ENCODE assay signal across 9 cellular contexts in the genomic region with DNA sequence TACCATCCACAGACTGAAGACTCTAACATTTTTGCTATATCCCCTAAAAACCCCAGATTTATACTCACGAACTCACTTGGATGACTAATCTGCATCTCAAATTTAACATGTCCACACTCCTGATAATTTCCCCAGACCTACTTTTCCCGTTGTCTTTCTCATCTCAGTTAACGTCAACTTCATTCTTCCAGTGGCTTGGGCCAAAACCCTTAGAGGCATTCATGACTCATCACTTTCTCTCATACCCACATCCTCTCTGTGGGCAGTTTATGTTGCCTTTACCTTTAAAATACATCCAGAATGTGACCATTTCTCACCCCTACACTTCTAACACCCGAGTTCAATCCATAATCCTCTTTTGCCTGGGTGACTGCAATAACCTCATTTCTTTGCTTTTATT.
DNase-seq lines count a peak whose midpoint lies in the region; ATAC-seq, FAIRE-seq and TF ChIP-seq lines count a peak whose summit lies in the region.
"Had no signal": no experiment of that assay in that cellular context is flagged by ENCODE, and none has a peak within 500 bp of the region (broad histone marks: within the 10 kb centered on the region; RNA-seq: fewer than 3 reads in every experiment).

No MANE protein-coding gene starts in this region.

- intact Hi-C loops in PC-9 (cut with micrococcal nuclease; ENCODE audit: unreplicated experiment) (loop anchor here (5.0 kb wide), 1 partner anchor 94 kb away; a partner anchor contains a TSS), kidney (cut with DNase I) (no loop called here)

- FAIRE-seq in kidney (lab: Jason Lieb, UNC) = no peak

- H3K4me2 ChIP-seq in PC-9 = peak overlapping the region; percentile 12; the same call in 1 of the 2 replicates

- peak overlapping the region; percentile 61; the same call in 1 of the 2 replicates for H2AFZ ChIP-seq in PC-9

- H3K9ac ChIP-seq in kidney (ENCODE audit: low read length in 2 of 2) = no peak overlapping the region

- H3K9me3 ChIP-seq in PC-9 (ENCODE audit: insufficient read depth, low read depth) = peaks cover 4% of the 10 kb centered on the region; the same call in 1 of the 2 replicates
- no peaks in the 10 kb centered on the region for H3K9me3 ChIP-seq in kidney (ENCODE audit: control insufficient read depth in 1 of 2, low read length in 2 of 2)

- H3K27me3 ChIP-seq in PC-9 (ENCODE audit: insufficient read depth, low read depth) = no peaks in the 10 kb centered on the region
- H3K27me3 ChIP-seq: cardiac muscle cell had no signal

- H3K9me2 ChIP-seq in PC-9 (ENCODE audit: insufficient read depth) = no peaks in the 10 kb centered on the region

- no peaks in the 10 kb centered on the region for H3K79me2 ChIP-seq in PC-9 (ENCODE audit: low read depth)

- POLR2A ChIA-PET in PC-9 (lab: Charles Lee; ENCODE audit: unreplicated experiment) = no interaction called here

- no peak for TF ChIP-seq CTCF in PC-9 (conservative IDR thresholded peaks at IDR 0.05)
- TF ChIP-seq CTCF in kidney (IDR thresholded peaks at IDR 0.05; ENCODE audit: borderline replicate concordance, extremely low read depth, insufficient read depth) = no peak

- H3K27ac ChIP-seq in PC-9 (peak overlapping the region; percentile 6; the same call in 1 of the 2 replicates), kidney (ENCODE audit: low read depth in 2 of 2, low read length in 2 of 2) (no peak overlapping the region)
- H3K27ac ChIP-seq: cardiac muscle cell had no signal

- H3K36me3 ChIP-seq in PC-9 (ENCODE audit: low read depth) (no peaks in the 10 kb centered on the region), kidney (ENCODE audit: control insufficient read depth in 1 of 2, insufficient read depth in 2 of 2, low read length in 2 of 2) (no peaks in the 10 kb centered on the region)
- H3K36me3 ChIP-seq: cardiac muscle cell had no signal

- H3K4me3 ChIP-seq in PC-9 (no peak overlapping the region), kidney (ENCODE audit: low read length in 2 of 2) (no peak overlapping the region)
- H3K4me3 ChIP-seq: cardiac muscle cell had no signal

- no TSS peak for BruUV-seq in PC-9 (replicated peaks; lab: Mats Ljungman, UMichigan)

- peaks cover 12% of the 10 kb centered on the region; the same call in 1 of the 2 replicates for H3F3A ChIP-seq in PC-9 (ENCODE audit: insufficient read depth, low read depth)

- DNase-seq in PC-9 (peak; percentile 43 to 62), foreskin melanocyte (peak; percentile 80), kidney (no peak), iPS-NIHi7 (ENCODE audit: extremely low spot score) (no peak)
- DNase-seq in stimulated activated CD4-positive, alpha-beta T cell treated with anti-CD3 and anti-CD28 coated beads, Interleukin-4, amount 100 ng/mL, for 24 hours = no peak
- DNase-seq in activated CD4-positive, CD25-positive, alpha-beta regulatory T cell treated with anti-CD3 and anti-CD28 coated beads, Interleukin-2, amount 50 U/mL, for 72 hours = no peak

- CTCF ChIA-PET in PC-9 (lab: Charles Lee) = no interaction called here

- H3K4me1 ChIP-seq in PC-9 (replicated peaks; ENCODE audit: insufficient read depth) (peaks cover 14% of the 10 kb centered on the region), kidney (ENCODE audit: control insufficient read depth in 1 of 2, insufficient read depth in 1 of 2, low read depth in 1 of 2, low read length in 2 of 2) (no peaks in the 10 kb centered on the region)

- peak; percentile 76 for ATAC-seq in GM18502 (IDR thresholded peaks at IDR 0.05; ENCODE audit: poor library complexity, unreplicated experiment)
- ATAC-seq in HG02973 (IDR thresholded peaks at IDR 0.05; ENCODE audit: unreplicated experiment) = peak; percentile 65

- no peaks in the 10 kb centered on the region for H4K20me1 ChIP-seq in PC-9 (ENCODE audit: insufficient read depth)

Comparison
In these comparisons a context has a peak if more than half of its experiments do, and no peak if none do; other contexts are left out.
1. DNase-seq: peak in PC-9 (2 of 2) and foreskin melanocyte (single experiment); none in stimulated activated CD4-positive, alpha-beta T cell treated with anti-CD3 and anti-CD28 coated beads, Interleukin-4, amount 100 ng/mL, for 24 hours (single experiment), activated CD4-positive, CD25-positive, alpha-beta regulatory T cell treated with anti-CD3 and anti-CD28 coated beads, Interleukin-2, amount 50 U/mL, for 72 hours (single experiment), kidney (single experiment) and iPS-NIHi7 (single experiment).